In the genomic region with DNA sequence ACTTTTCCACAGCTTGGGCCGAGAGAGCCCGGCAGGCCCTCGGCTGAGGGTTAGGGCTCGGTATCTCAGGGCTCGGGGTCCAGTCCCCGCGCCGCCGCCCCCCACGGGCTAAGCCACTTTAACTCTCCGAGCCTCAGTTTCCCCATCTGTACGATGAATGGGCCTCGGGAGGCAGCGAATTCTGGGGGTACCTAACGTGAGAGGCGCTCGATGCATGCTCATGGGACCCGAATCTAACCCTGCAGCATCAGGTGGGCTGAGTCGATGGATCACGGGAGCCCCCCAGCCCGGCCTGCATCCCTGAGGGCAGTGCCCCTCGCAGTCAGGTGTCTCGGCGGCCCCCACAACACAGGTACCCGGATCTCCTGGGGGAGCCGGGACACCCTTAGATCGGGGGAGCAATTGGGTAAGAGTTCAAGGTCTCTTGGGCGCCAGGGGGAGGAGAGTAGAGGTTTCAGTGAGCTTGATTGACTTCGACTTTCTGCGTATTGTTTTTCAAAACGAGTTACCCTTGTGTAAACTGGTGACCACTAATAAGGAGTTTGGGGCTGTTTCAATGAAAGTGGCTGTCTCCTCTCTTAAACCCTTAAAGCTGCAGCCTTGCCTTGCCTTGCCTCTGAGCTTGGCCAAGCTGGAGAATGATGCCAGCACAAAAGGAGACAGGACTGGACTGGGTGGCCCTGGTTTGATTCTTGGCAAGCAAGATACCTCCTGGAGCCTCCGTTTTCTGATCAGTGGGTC, we compare ENCODE assay signal across 8 cellular contexts. TPM values are rescaled to one million over a fixed set of nuclear protein-coding genes. Genes with fewer than 3 reads are reported as not detected.
DNase-seq lines count a peak whose midpoint lies in the region; ATAC-seq and TF ChIP-seq lines count a peak whose summit lies in the region.

No MANE protein-coding gene starts in this region.

- H3K27me3 ChIP-seq in mucosa of stomach (ENCODE audit: control insufficient read depth, insufficient read depth, low read length): no peaks in the 10 kb centered on the region
- no peaks in the 10 kb centered on the region for H3K27me3 ChIP-seq in upper lobe of right lung

- ATAC-seq in HG03520 (IDR thresholded peaks at IDR 0.05; ENCODE audit: unreplicated experiment): peak; percentile 7
- ATAC-seq in upper lobe of right lung: peak; percentile 1
- ATAC-seq in GM18502 (IDR thresholded peaks at IDR 0.05; ENCODE audit: poor library complexity, unreplicated experiment): no peak

- H3K4me1 Mint-ChIP-seq in endothelial cell (ENCODE audit: unreplicated experiment): peaks cover 8% of the 10 kb centered on the region

- H3K4me3 ChIP-seq in WI38 (ENCODE audit: low read depth, low read length) (peak overlapping the region; percentile 92), mucosa of stomach (ENCODE audit: low read length) (peak overlapping the region; percentile 87), upper lobe of right lung (peak overlapping the region; percentile 98)

- peak overlapping the region; percentile 97 for H3K27ac ChIP-seq in upper lobe of right lung

- H3K4me1 ChIP-seq in mucosa of stomach (ENCODE audit: control insufficient read depth, insufficient read depth, low read length) (peaks cover 26% of the 10 kb centered on the region), upper lobe of right lung (peaks cover 20% of the 10 kb centered on the region)

- H3K4me3 Mint-ChIP-seq in endothelial cell (ENCODE audit: unreplicated experiment): peak overlapping the region; percentile 93

- no peaks in the 10 kb centered on the region for H3K9me3 Mint-ChIP-seq in endothelial cell (ENCODE audit: unreplicated experiment)

- peaks cover 7% of the 10 kb centered on the region for H3K27me3 Mint-ChIP-seq in endothelial cell (ENCODE audit: unreplicated experiment)

- peak; percentile 18 for DNase-seq in NCI-H146 (lab: John Stamatoyannopoulos, UW)
- DNase-seq in NCI-H146 treated with DMSO at 0.1 percent for 48 hours (lab: John Stamatoyannopoulos, UW; ENCODE audit: unreplicated experiment): no peak
- DNase-seq in endothelial cell (ENCODE audit: low spot score): peak; percentile 10
- DNase-seq in upper lobe of right lung: no peak

- H3K36me3 ChIP-seq in mucosa of stomach (ENCODE audit: control insufficient read depth, insufficient read depth, low read length) (no peaks in the 10 kb centered on the region), upper lobe of right lung (no peaks in the 10 kb centered on the region)

- H3K27ac Mint-ChIP-seq in endothelial cell (ENCODE audit: unreplicated experiment): no peak overlapping the region

- intact Hi-C loops in upper lobe of right lung (cut with DNase I): no loop called here

- TF ChIP-seq CTCF in WI38 (IDR thresholded peaks at IDR 0.05; ENCODE audit: low read depth, low read length) (no peak), endothelial cell (IDR thresholded peaks at IDR 0.05; ENCODE audit: unreplicated experiment) (no peak), upper lobe of right lung (IDR thresholded peaks at IDR 0.05) (no peak)

- H3K36me3 Mint-ChIP-seq in endothelial cell (ENCODE audit: low read depth, unreplicated experiment): no peaks in the 10 kb centered on the region

- no peaks in the 10 kb centered on the region for H3K9me3 ChIP-seq in mucosa of stomach (ENCODE audit: control insufficient read depth, low read length)
- H3K9me3 ChIP-seq in upper lobe of right lung: no peaks in the 10 kb centered on the region

- peak overlapping the region; percentile 94 for H3K9ac ChIP-seq in mucosa of stomach (ENCODE audit: low read length)

RNA-seq across cellular contexts. Expression of gene POR, which starts 0.6 kb away (rescaled TPM):
- total RNA-seq in endothelial cell (ENCODE audit: unreplicated experiment) (70.8 TPM), upper lobe of right lung (232 TPM)

RNA-seq across cellular contexts. Expression of gene RHBDD2, which starts 36.8 kb away (rescaled TPM):
- total RNA-seq in endothelial cell (ENCODE audit: unreplicated experiment) (50.7 TPM), upper lobe of right lung (68.6 TPM)

Comparison
In these comparisons a context has a peak if more than half of its experiments do, and no peak if none do; other contexts are left out.
1. DNase-seq: peak in NCI-H146 (single experiment) and endothelial cell (single experiment); none in NCI-H146 treated with DMSO at 0.1 percent for 48 hours (single experiment) and upper lobe of right lung (single experiment).
2. Peak in every context shown above with its lines, with median percentiles within 50 percentile points of each other: H3K4me3 ChIP-seq.